Comparison of ENCODE assay signal across 25 cellular contexts in genomic region chr3:43406637-43407023, GRCh38.
DNase-seq lines count a peak whose midpoint lies in the region; ATAC-seq and TF ChIP-seq lines count a peak whose summit lies in the region.
"Had no signal": no experiment of that assay in that cellular context is flagged by ENCODE, and none has a peak within 500 bp of the region (broad histone marks: within the 10 kb centered on the region; RNA-seq: fewer than 3 reads in every experiment).

No MANE protein-coding gene starts in this region.

- H3K27ac Mint-ChIP-seq in natural killer cell: peak overlapping the region; percentile 76 to 78
- H3K27ac Mint-ChIP-seq in natural killer cell treated with Interleukin-12 subunit alpha and Interleukin-12 subunit beta and Interleukin-15 and Interleukin-18, amount 100 ng/mL, for 72 hours: peak overlapping the region in 1 of 2 donors; percentile 38
- H3K27ac Mint-ChIP-seq: H9, HFFc6 had no signal

- H3K36me3 Mint-ChIP-seq in natural killer cell: no peaks in the 10 kb centered on the region
- H3K36me3 Mint-ChIP-seq in natural killer cell treated with Interleukin-12 subunit alpha and Interleukin-12 subunit beta and Interleukin-15 and Interleukin-18, amount 100 ng/mL, for 72 hours: no peaks in the 10 kb centered on the region

- WGBS in psoas muscle, 3 donors: 65 to 86% (median 75%) methylated on average over 4 of the region's 4 CpGs

- TF ChIP-seq CTCF in natural killer cell (IDR thresholded peaks at IDR 0.05): no peak
- no peak for TF ChIP-seq CTCF in coronary artery (IDR thresholded peaks at IDR 0.05)
- no peak for TF ChIP-seq CTCF in psoas muscle (IDR thresholded peaks at IDR 0.05)
- no peak for TF ChIP-seq CTCF in tibial artery (IDR thresholded peaks at IDR 0.05)

- intact Hi-C loops in natural killer cell (cut with micrococcal nuclease): no loop called here
- intact Hi-C loops in psoas muscle (cut with DNase I): no loop called here
- intact Hi-C loops in tibial artery (cut with DNase I; ENCODE audit: low total_unique reads): no loop called here

- no peak for ATAC-seq in natural killer cell
- no peak for ATAC-seq in natural killer cell treated with Interleukin-12 subunit alpha and Interleukin-12 subunit beta and Interleukin-15 and Interleukin-18, amount 100 ng/mL, for 72 hours
- ATAC-seq in psoas muscle: peak in 2 of 4 donors; percentile 21 to 47
- no peak for ATAC-seq in HG02798 (IDR thresholded peaks at IDR 0.05; ENCODE audit: poor library complexity, unreplicated experiment)
- ATAC-seq: Panc1 had no signal

- no peak overlapping the region for H3K4me3 ChIP-seq in coronary artery
- H3K4me3 ChIP-seq in psoas muscle: no peak overlapping the region
- no peak overlapping the region for H3K4me3 ChIP-seq in tibial artery
- H3K4me3 ChIP-seq: GM23248 had no signal

- H3K9me3 ChIP-seq in psoas muscle (no peaks in the 10 kb centered on the region), tibial artery (no peaks in the 10 kb centered on the region)
- H3K9me3 ChIP-seq: SK-N-SH had no signal

- no peak overlapping the region for H3K4me3 Mint-ChIP-seq in natural killer cell
- H3K4me3 Mint-ChIP-seq in natural killer cell treated with Interleukin-12 subunit alpha and Interleukin-12 subunit beta and Interleukin-15 and Interleukin-18, amount 100 ng/mL, for 72 hours: no peak overlapping the region
- H3K4me3 Mint-ChIP-seq: CD4-positive, alpha-beta memory T cell; H9; HFFc6 had no signal

- H3K4me1 Mint-ChIP-seq in natural killer cell: peaks cover 13 to 20% of the 10 kb centered on the region in 2 donors
- peaks cover 13 to 15% of the 10 kb centered on the region in 2 donors for H3K4me1 Mint-ChIP-seq in natural killer cell treated with Interleukin-12 subunit alpha and Interleukin-12 subunit beta and Interleukin-15 and Interleukin-18, amount 100 ng/mL, for 72 hours (ENCODE audit: low read depth in 2 of 2)

- H3K27me3 ChIP-seq in psoas muscle (ENCODE audit: insufficient read depth in 3 of 3, low read length in 2 of 3) (no peaks in the 10 kb centered on the region), tibial artery (no peaks in the 10 kb centered on the region)

- H3K36me3 ChIP-seq in psoas muscle (ENCODE audit: insufficient read depth in 1 of 2, low read depth in 1 of 2) (no peaks in the 10 kb centered on the region), tibial artery (no peaks in the 10 kb centered on the region)

- peak overlapping the region; percentile 48 to 58 for H3K27ac ChIP-seq in coronary artery
- peak overlapping the region; percentile 73 for H3K27ac ChIP-seq in psoas muscle
- peak overlapping the region; percentile 60 to 65 for H3K27ac ChIP-seq in tibial artery
- H3K27ac ChIP-seq: GM23248, KMS-11 had no signal

- peaks cover 9% of the 10 kb centered on the region for H3K4me1 ChIP-seq in psoas muscle
- peaks cover 0 to 24% (median 7%) of the 10 kb centered on the region in 4 donors for H3K4me1 ChIP-seq in tibial artery

- DNase-seq in natural killer cell (no peak), coronary artery (ENCODE audit: low spot score) (no peak), psoas muscle (no peak), tibial artery (no peak), 8988T (no peak)
- DNase-seq in natural killer cell treated with Interleukin-12 subunit alpha and Interleukin-12 subunit beta and Interleukin-15 and Interleukin-18, amount 100 ng/mL, for 72 hours (ENCODE audit: low spot score): no peak
- DNase-seq in activated CD4-positive, CD25-positive, alpha-beta regulatory T cell (lab: John Stamatoyannopoulos, UW): no peak
- DNase-seq: CD4-positive, alpha-beta memory T cell; COR-L47; DMS53; H9; HFFc6; NCI-H1048; NCI-H1417 treated with DMSO at 0.1 percent for 48 hours; NCI-H1694 treated with DMSO at 0.1 percent for 48 hours; NCI-H2081; NCI-H2171; NCI-H226; NCI-H510A; NCI-H69; SK-N-SH had no signal

- H3K27me3 Mint-ChIP-seq in natural killer cell (ENCODE audit: low read depth in 2 of 2): no peaks in the 10 kb centered on the region
- no peaks in the 10 kb centered on the region for H3K27me3 Mint-ChIP-seq in natural killer cell treated with Interleukin-12 subunit alpha and Interleukin-12 subunit beta and Interleukin-15 and Interleukin-18, amount 100 ng/mL, for 72 hours

- no peaks in the 10 kb centered on the region for H3K9me3 Mint-ChIP-seq in natural killer cell
- no peaks in the 10 kb centered on the region for H3K9me3 Mint-ChIP-seq in natural killer cell treated with Interleukin-12 subunit alpha and Interleukin-12 subunit beta and Interleukin-15 and Interleukin-18, amount 100 ng/mL, for 72 hours
- H3K9me3 Mint-ChIP-seq: CD4-positive, alpha-beta memory T cell; H9; HFFc6 had no signal
